1 cellular context compared by ENCODE assay signal in the genomic region with DNA sequence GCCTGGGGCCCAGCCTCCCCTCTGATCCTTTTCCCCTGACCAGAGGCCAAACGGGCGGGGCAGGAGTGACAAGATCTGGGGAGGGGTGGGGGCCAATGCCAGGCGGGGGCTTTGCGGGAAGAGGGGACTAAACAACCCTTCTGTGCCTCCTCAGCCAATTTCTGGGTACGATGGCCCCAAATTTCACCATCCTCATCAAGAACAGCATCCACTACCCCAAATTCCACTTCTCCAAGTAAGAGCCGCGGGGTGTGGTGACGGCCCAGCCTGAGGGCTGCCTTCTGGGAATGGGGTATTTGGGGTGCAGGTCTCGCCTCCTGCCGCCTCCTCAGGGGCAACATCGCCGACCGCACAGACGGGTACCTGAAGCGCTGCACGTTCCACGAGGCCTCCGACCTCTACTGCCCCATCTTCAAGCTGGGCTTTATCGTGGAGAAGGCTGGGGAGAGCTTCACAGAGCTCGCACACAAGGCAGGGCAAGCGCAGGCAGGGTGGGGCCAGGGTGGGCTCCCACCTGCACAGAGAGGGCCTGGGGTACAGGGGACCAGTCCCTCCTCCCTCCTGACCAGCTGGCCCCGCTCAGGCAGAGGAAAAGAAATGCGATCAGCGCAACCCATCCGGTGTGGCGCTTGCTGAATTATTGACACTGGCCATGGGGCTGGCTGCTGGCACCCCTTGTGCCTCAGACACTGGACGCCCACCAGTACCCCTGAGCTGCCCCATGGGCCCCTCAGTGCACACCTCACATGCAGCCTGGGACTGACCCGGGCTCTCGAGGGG.
TF ChIP-seq lines count a peak whose summit lies in the region.

No MANE protein-coding gene starts in this region.

TF ChIP-seq in H1, 55 proteins besides CTCF, POLR2A, EP300 and RAD21:
- no peak for TF ChIP-seq RBBP5 (IDR thresholded peaks at IDR 0.05; ENCODE audit: borderline replicate concordance, low read depth, low read length)
- TF ChIP-seq, protein P1, sequence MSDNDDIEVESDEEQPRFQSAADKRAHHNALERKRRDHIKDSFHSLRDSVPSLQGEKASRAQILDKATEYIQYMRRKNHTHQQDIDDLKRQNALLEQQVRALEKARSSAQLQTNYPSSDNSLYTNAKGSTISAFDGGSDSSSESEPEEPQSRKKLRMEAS (IDR thresholded peaks at IDR 0.05), result no peak
TF ChIP-seq in H1: peak in this region for 0.
